In genomic region chr2:43217228-43218220, GRCh38 we compare ENCODE assay signal across 1 cellular context.
TF ChIP-seq lines count a peak whose summit lies in the region.

No MANE protein-coding gene starts in this region.

TF ChIP-seq in GM12878, 131 proteins besides CTCF, POLR2A, EP300 and RAD21 (continued from another document):
- TF ChIP-seq, protein P1, sequence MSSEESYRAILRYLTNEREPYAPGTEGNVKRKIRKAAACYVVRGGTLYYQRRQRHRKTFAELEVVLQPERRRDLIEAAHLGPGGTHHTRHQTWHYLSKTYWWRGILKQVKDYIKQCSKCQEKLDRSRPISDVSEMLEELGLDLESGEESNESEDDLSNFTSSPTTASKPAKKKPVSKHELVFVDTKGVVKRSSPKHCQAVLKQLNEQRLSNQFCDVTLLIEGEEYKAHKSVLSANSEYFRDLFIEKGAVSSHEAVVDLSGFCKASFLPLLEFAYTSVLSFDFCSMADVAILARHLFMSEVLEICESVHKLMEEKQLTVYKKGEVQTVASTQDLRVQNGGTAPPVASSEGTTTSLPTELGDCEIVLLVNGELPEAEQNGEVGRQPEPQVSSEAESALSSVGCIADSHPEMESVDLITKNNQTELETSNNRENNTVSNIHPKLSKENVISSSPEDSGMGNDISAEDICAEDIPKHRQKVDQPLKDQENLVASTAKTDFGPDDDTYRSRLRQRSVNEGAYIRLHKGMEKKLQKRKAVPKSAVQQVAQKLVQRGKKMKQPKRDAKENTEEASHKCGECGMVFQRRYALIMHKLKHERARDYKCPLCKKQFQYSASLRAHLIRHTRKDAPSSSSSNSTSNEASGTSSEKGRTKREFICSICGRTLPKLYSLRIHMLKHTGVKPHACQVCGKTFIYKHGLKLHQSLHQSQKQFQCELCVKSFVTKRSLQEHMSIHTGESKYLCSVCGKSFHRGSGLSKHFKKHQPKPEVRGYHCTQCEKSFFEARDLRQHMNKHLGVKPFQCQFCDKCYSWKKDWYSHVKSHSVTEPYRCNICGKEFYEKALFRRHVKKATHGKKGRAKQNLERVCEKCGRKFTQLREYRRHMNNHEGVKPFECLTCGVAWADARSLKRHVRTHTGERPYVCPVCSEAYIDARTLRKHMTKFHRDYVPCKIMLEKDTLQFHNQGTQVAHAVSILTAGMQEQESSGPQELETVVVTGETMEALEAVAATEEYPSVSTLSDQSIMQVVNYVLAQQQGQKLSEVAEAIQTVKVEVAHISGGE (CRISPR knock-in tag; IDR thresholded peaks at IDR 0.05), result no peak
- TF ChIP-seq, protein P2, sequence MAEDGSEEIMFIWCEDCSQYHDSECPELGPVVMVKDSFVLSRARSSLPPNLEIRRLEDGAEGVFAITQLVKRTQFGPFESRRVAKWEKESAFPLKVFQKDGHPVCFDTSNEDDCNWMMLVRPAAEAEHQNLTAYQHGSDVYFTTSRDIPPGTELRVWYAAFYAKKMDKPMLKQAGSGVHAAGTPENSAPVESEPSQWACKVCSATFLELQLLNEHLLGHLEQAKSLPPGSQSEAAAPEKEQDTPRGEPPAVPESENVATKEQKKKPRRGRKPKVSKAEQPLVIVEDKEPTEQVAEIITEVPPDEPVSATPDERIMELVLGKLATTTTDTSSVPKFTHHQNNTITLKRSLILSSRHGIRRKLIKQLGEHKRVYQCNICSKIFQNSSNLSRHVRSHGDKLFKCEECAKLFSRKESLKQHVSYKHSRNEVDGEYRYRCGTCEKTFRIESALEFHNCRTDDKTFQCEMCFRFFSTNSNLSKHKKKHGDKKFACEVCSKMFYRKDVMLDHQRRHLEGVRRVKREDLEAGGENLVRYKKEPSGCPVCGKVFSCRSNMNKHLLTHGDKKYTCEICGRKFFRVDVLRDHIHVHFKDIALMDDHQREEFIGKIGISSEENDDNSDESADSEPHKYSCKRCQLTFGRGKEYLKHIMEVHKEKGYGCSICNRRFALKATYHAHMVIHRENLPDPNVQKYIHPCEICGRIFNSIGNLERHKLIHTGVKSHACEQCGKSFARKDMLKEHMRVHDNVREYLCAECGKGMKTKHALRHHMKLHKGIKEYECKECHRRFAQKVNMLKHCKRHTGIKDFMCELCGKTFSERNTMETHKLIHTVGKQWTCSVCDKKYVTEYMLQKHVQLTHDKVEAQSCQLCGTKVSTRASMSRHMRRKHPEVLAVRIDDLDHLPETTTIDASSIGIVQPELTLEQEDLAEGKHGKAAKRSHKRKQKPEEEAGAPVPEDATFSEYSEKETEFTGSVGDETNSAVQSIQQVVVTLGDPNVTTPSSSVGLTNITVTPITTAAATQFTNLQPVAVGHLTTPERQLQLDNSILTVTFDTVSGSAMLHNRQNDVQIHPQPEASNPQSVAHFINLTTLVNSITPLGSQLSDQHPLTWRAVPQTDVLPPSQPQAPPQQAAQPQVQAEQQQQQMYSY (CRISPR knock-in tag; IDR thresholded peaks at IDR 0.05), result no peak
- TF ChIP-seq IKZF1 (conservative IDR thresholded peaks at IDR 0.05) (no peak), CBFB (IDR thresholded peaks at IDR 0.05; ENCODE audit: low read depth) (no peak), SRF (IDR thresholded peaks at IDR 0.05; ENCODE audit: low read depth in 2 of 2, low read length in 2 of 2) (no peak)
